11 cellular contexts compared by ENCODE assay signal in genomic region chr7:134068670-134069069, GRCh38. TPM values are rescaled to one million over a fixed set of nuclear protein-coding genes. Genes with fewer than 3 reads are reported as not detected.
"Had no signal": no experiment of that assay in that cellular context is flagged by ENCODE, and none has a peak within 500 bp of the region (broad histone marks: within the 10 kb centered on the region; RNA-seq: fewer than 3 reads in every experiment).

No MANE protein-coding gene starts in this region.

- H3K4me3 Mint-ChIP-seq: GM23338, H9, HFFc6 had no signal

- DNase-seq: GM23248, GOT3, H7, H9, HCEC 1CT, HFFc6 had no signal

- H3K9me3 ChIP-seq: HAP-1 had no signal

- H3K4me3 ChIP-seq: GM23248, GM23338, HAP-1 had no signal

- H3K36me3 ChIP-seq: HAP-1 had no signal

- H3K9me3 Mint-ChIP-seq: GM23338, H9, HFFc6 had no signal

- H2AFZ ChIP-seq: GM23248, GM23338 had no signal

- H3K27ac ChIP-seq: GM23248 had no signal

- H3K27ac Mint-ChIP-seq: GM23338, H9, HFFc6 had no signal

- H3K9ac ChIP-seq: GM23248 had no signal

- FAIRE-seq: H1, H54 had no signal

- H3K4me2 ChIP-seq: GM23338 had no signal

- ATAC-seq: GM23338, HCT116 had no signal

RNA-seq across cellular contexts. Expression of gene LRGUK, which starts 58.5 kb away (rescaled TPM):
- total RNA-seq: GM23248 had no signal
